8 cellular contexts compared by ENCODE assay signal in genomic region chr6:168035098-168035660, GRCh38. TPM values are rescaled to one million over a fixed set of nuclear protein-coding genes. Genes with fewer than 3 reads are reported as not detected.
DNase-seq lines count a peak whose midpoint lies in the region; ATAC-seq, FAIRE-seq and TF ChIP-seq lines count a peak whose summit lies in the region.

No MANE protein-coding gene starts in this region.

- peaks cover 2% of the 10 kb centered on the region for H3K4me1 Mint-ChIP-seq in activated naive CD8-positive, alpha-beta T cell treated with anti-CD3 and anti-CD28 coated beads, Interleukin-2, amount 10 ng/mL, durations not matched to agents 7 days and 5 days
- no peaks in the 10 kb centered on the region for H3K4me1 Mint-ChIP-seq in activated naive CD8-positive, alpha-beta T cell treated with anti-CD3 and anti-CD28 coated beads, Interleukin-2, amount 50 U/mL, for 24 hours
- peaks cover 12% of the 10 kb centered on the region for H3K4me1 Mint-ChIP-seq in T-helper 2 cell treated with Interferon-gamma antibody and Interleukin-4, amounts not matched to agents 5 μg/mL and 100 μg/mL, for 36 hours (ENCODE audit: low read depth)

- intact Hi-C loops in pancreas (cut with DNase I), result no loop called here

- H3K27ac ChIP-seq in cardiac muscle cell (no peak overlapping the region), pancreas (peak overlapping the region in 2 of 4 donors; percentile 42 to 76)

- H3K36me3 ChIP-seq in cardiac muscle cell (no peaks in the 10 kb centered on the region), pancreas (no peaks in the 10 kb centered on the region)

- peaks cover 25% of the 10 kb centered on the region for H3K27me3 Mint-ChIP-seq in activated naive CD8-positive, alpha-beta T cell treated with anti-CD3 and anti-CD28 coated beads, Interleukin-2, amount 10 ng/mL, durations not matched to agents 7 days and 5 days
- H3K27me3 Mint-ChIP-seq in activated naive CD8-positive, alpha-beta T cell treated with anti-CD3 and anti-CD28 coated beads, Interleukin-2, amount 50 U/mL, for 24 hours, result peaks cover 39% of the 10 kb centered on the region
- H3K27me3 Mint-ChIP-seq in T-helper 2 cell treated with Interferon-gamma antibody and Interleukin-4, amounts not matched to agents 5 μg/mL and 100 μg/mL, for 36 hours (ENCODE audit: low read depth), result peaks cover 11% of the 10 kb centered on the region

- TF ChIP-seq CTCF in cardiac muscle cell (IDR thresholded peaks at IDR 0.05; ENCODE audit: low read depth, low read length) (no peak), pancreas (IDR thresholded peaks at IDR 0.05) (no peak)

- WGBS in pancreas, 2 donors, result 22 to 62% methylated on average over 38 to 45 of the region's 45 CpGs

- H3K4me3 ChIP-seq in cardiac muscle cell, result peak overlapping the region; percentile 10
- H3K4me3 ChIP-seq in pancreas, result peak overlapping the region in 2 of 4 donors; percentile 20 to 28

- no peak for DNase-seq in activated naive CD8-positive, alpha-beta T cell treated with anti-CD3 and anti-CD28 coated beads, Interleukin-2, amount 10 ng/mL, durations not matched to agents 7 days and 5 days
- DNase-seq in activated naive CD8-positive, alpha-beta T cell treated with anti-CD3 and anti-CD28 coated beads, Interleukin-2, amount 50 U/mL, for 24 hours, result no peak
- no peak for DNase-seq in T-helper 2 cell treated with Interferon-gamma antibody and Interleukin-4, amounts not matched to agents 5 μg/mL and 100 μg/mL, for 36 hours (ENCODE audit: low spot score)
- DNase-seq in cardiac muscle cell (ENCODE audit: low read depth in 1 of 2, low spot score in 1 of 2), result peak; percentile 77 to 94
- peak in 4 of 6 donors; percentile 37 to 79 (median 52) for DNase-seq in pancreas
- DNase-seq in activated CD4-positive, CD25-positive, alpha-beta regulatory T cell (lab: John Stamatoyannopoulos, UW), result no peak
- DNase-seq in amniotic stem cell (lab: John Stamatoyannopoulos, UW), result no peak

- peaks cover 5% of the 10 kb centered on the region for H3K27me3 ChIP-seq in cardiac muscle cell
- no peaks in the 10 kb centered on the region for H3K27me3 ChIP-seq in pancreas

- peak overlapping the region; percentile 30 for H3K4me3 Mint-ChIP-seq in activated naive CD8-positive, alpha-beta T cell treated with anti-CD3 and anti-CD28 coated beads, Interleukin-2, amount 10 ng/mL, durations not matched to agents 7 days and 5 days
- H3K4me3 Mint-ChIP-seq in activated naive CD8-positive, alpha-beta T cell treated with anti-CD3 and anti-CD28 coated beads, Interleukin-2, amount 50 U/mL, for 24 hours, result no peak overlapping the region
- H3K4me3 Mint-ChIP-seq in T-helper 2 cell treated with Interferon-gamma antibody and Interleukin-4, amounts not matched to agents 5 μg/mL and 100 μg/mL, for 36 hours, result peak overlapping the region; percentile 74

- H3K9me3 ChIP-seq in cardiac muscle cell (ENCODE audit: low read depth), result no peaks in the 10 kb centered on the region
- H3K9me3 ChIP-seq in pancreas, result peaks cover 0 to 8% (median 0%) of the 10 kb centered on the region in 4 donors

- no peak overlapping the region for H3K27ac Mint-ChIP-seq in activated naive CD8-positive, alpha-beta T cell treated with anti-CD3 and anti-CD28 coated beads, Interleukin-2, amount 10 ng/mL, durations not matched to agents 7 days and 5 days
- H3K27ac Mint-ChIP-seq in activated naive CD8-positive, alpha-beta T cell treated with anti-CD3 and anti-CD28 coated beads, Interleukin-2, amount 50 U/mL, for 24 hours, result no peak overlapping the region
- H3K27ac Mint-ChIP-seq in T-helper 2 cell treated with Interferon-gamma antibody and Interleukin-4, amounts not matched to agents 5 μg/mL and 100 μg/mL, for 36 hours, result peak overlapping the region; percentile 65

- H3K9me3 Mint-ChIP-seq in activated naive CD8-positive, alpha-beta T cell treated with anti-CD3 and anti-CD28 coated beads, Interleukin-2, amount 10 ng/mL, durations not matched to agents 7 days and 5 days, result peaks cover 12% of the 10 kb centered on the region
- H3K9me3 Mint-ChIP-seq in activated naive CD8-positive, alpha-beta T cell treated with anti-CD3 and anti-CD28 coated beads, Interleukin-2, amount 50 U/mL, for 24 hours, result peaks cover 17% of the 10 kb centered on the region
- peaks cover 29% of the 10 kb centered on the region for H3K9me3 Mint-ChIP-seq in T-helper 2 cell treated with Interferon-gamma antibody and Interleukin-4, amounts not matched to agents 5 μg/mL and 100 μg/mL, for 36 hours

- no peak for FAIRE-seq in pancreas (lab: Jason Lieb, UNC)

- no peak for ATAC-seq in activated naive CD8-positive, alpha-beta T cell treated with anti-CD3 and anti-CD28 coated beads, Interleukin-2, amount 10 ng/mL, durations not matched to agents 7 days and 5 days (ENCODE audit: low read depth)
- ATAC-seq in activated naive CD8-positive, alpha-beta T cell treated with anti-CD3 and anti-CD28 coated beads, Interleukin-2, amount 50 U/mL, for 24 hours, result no peak
- ATAC-seq in pancreas (peak; percentile 45 to 80 (median 62)), GM19023 (IDR thresholded peaks at IDR 0.05; ENCODE audit: unreplicated experiment) (no peak)

- no peaks in the 10 kb centered on the region for H3K36me3 Mint-ChIP-seq in activated naive CD8-positive, alpha-beta T cell treated with anti-CD3 and anti-CD28 coated beads, Interleukin-2, amount 10 ng/mL, durations not matched to agents 7 days and 5 days
- H3K36me3 Mint-ChIP-seq in activated naive CD8-positive, alpha-beta T cell treated with anti-CD3 and anti-CD28 coated beads, Interleukin-2, amount 50 U/mL, for 24 hours (ENCODE audit: low read depth), result peaks cover 5% of the 10 kb centered on the region
- peaks cover 2% of the 10 kb centered on the region for H3K36me3 Mint-ChIP-seq in T-helper 2 cell treated with Interferon-gamma antibody and Interleukin-4, amounts not matched to agents 5 μg/mL and 100 μg/mL, for 36 hours (ENCODE audit: low read depth)

- POLR2A ChIA-PET in activated naive CD8-positive, alpha-beta T cell treated with anti-CD3 and anti-CD28 coated beads, Interleukin-2, amount 10 ng/mL, durations not matched to agents 7 days and 5 days (lab: Charles Lee), result no interaction called here

- H3K4me1 ChIP-seq in cardiac muscle cell (ENCODE audit: low read depth) (peaks cover 3% of the 10 kb centered on the region), pancreas (no peaks in the 10 kb centered on the region)

RNA-seq across cellular contexts. Expression of gene KIF25, which starts 37.7 kb away (rescaled TPM):
- not detected for total RNA-seq in activated naive CD8-positive, alpha-beta T cell treated with anti-CD3 and anti-CD28 coated beads, Interleukin-2, amount 10 ng/mL, durations not matched to agents 7 days and 5 days
- total RNA-seq in cardiac muscle cell (1.6 TPM in 1 of 2 replicates, not detected in the other), pancreas (under 1 TPM in 2 of 6 donors, not detected in 4; 0.23 to 0.28 TPM)
- polyA plus RNA-seq in cardiac muscle cell (0.40 and 1.2 TPM in 2 replicates), pancreas (under 1 TPM; 0.23 to 0.35 TPM)

RNA-seq across cellular contexts. Expression of gene FRMD1, which starts 43.8 kb away (rescaled TPM):
- not detected for total RNA-seq in activated naive CD8-positive, alpha-beta T cell treated with anti-CD3 and anti-CD28 coated beads, Interleukin-2, amount 10 ng/mL, durations not matched to agents 7 days and 5 days
- total RNA-seq in cardiac muscle cell (0.09 TPM in 1 of 2 replicates, not detected in the other), pancreas (not detected)
- polyA plus RNA-seq in cardiac muscle cell (not detected in 2 replicates), pancreas (under 1 TPM; 0.02 to 0.15 TPM)

Comparison
In these comparisons a context has a peak if more than half of its experiments do, and no peak if none do; other contexts are left out.
1. ATAC-seq: peak in pancreas (4 of 4); none in activated naive CD8-positive, alpha-beta T cell treated with anti-CD3 and anti-CD28 coated beads, Interleukin-2, amount 10 ng/mL, durations not matched to agents 7 days and 5 days (single experiment), activated naive CD8-positive, alpha-beta T cell treated with anti-CD3 and anti-CD28 coated beads, Interleukin-2, amount 50 U/mL, for 24 hours (single experiment) and GM19023 (single experiment).
2. DNase-seq: peak in cardiac muscle cell (2 of 2) and pancreas (4 of 6); none in activated naive CD8-positive, alpha-beta T cell treated with anti-CD3 and anti-CD28 coated beads, Interleukin-2, amount 10 ng/mL, durations not matched to agents 7 days and 5 days (single experiment), activated naive CD8-positive, alpha-beta T cell treated with anti-CD3 and anti-CD28 coated beads, Interleukin-2, amount 50 U/mL, for 24 hours (single experiment), T-helper 2 cell treated with Interferon-gamma antibody and Interleukin-4, amounts not matched to agents 5 μg/mL and 100 μg/mL, for 36 hours (single experiment), activated CD4-positive, CD25-positive, alpha-beta regulatory T cell (0 of 4) and amniotic stem cell (single experiment).